ENCODE assay signal across 28 cellular contexts in the genomic region with DNA sequence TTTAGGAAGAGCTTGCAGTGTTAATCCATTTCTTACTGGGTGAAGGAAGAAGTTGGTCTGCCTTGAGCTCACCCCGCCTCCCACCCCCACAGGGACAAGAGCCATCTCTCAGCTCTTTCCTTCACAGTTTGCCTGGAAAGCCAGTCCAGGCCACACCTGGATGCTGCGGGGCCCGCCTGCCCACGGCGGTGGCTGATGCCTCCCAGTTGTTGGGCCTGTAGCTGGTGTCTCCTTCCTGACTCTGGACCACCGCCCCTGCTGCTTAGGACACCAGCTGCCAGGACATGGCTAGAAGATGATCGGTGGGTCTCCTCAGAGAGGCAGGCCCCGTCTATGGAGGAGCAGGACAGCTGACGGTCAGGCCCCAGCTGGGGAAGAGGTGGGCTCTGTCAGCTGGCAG.
"Had no signal": no experiment of that assay in that cellular context is flagged by ENCODE, and none has a peak within 500 bp of the region (broad histone marks: within the 10 kb centered on the region; RNA-seq: fewer than 3 reads in every experiment).

No MANE protein-coding gene starts in this region.

- FAIRE-seq: urothelium cell line had no signal

- H3K4me1 Mint-ChIP-seq: stimulated activated effector memory CD8-positive, alpha-beta T cell treated with anti-CD3 and anti-CD28 coated beads, Interleukin-12 subunit alpha, Interleukin-12 subunit beta, amount 100 ng/mL, for 72 hours; stimulated activated memory B cell treated with anti-CD40 and anti-IgM and Interleukin-4, amounts not matched to agents 10 μg/mL and 1 μg/mL and 100 μg/mL, for 72 hours; stimulated activated naive B cell treated with anti-CD40 and anti-IgM and Interleukin-4, amounts not matched to agents 10 μg/mL and 1 μg/mL and 100 μg/mL, for 72 hours; stimulated activated naive CD8-positive, alpha-beta T cell treated with anti-CD3 and anti-CD28 coated beads, Interleukin-15, amount 100 ng/mL, for 72 hours had no signal

- H3K9me3 ChIP-seq: stomach, suprapubic skin, testis, thoracic aorta, thyroid gland, tibial artery, tibial nerve, transverse colon, upper lobe of left lung, uterus, vagina had no signal

- H3K36me3 ChIP-seq: uterus had no signal

- H3K27ac Mint-ChIP-seq: stimulated activated memory B cell treated with anti-CD40 and anti-IgM and Interleukin-4, amounts not matched to agents 10 μg/mL and 1 μg/mL and 100 μg/mL, for 72 hours; stimulated activated naive CD8-positive, alpha-beta T cell treated with anti-CD3 and anti-CD28 coated beads, Interleukin-15, Interleukin-2, amounts not matched to agents 100 ng/mL and 50 ng/mL, for 24 hours; type B pancreatic cell had no signal

- ATAC-seq: stimulated activated effector memory CD8-positive, alpha-beta T cell treated with anti-CD3 and anti-CD28 coated beads, Interleukin-12 subunit alpha, Interleukin-12 subunit beta, amount 100 ng/mL, for 72 hours; stimulated activated memory B cell treated with anti-CD40 and anti-IgM and Interleukin-4, amounts not matched to agents 10 μg/mL and 1 μg/mL and 100 μg/mL, for 72 hours; stimulated activated naive B cell treated with anti-CD40 and anti-IgM and Interleukin-4, amounts not matched to agents 10 μg/mL and 1 μg/mL and 100 μg/mL, for 72 hours; stimulated activated naive CD8-positive, alpha-beta T cell treated with anti-CD3 and anti-CD28 coated beads, Interleukin-15, amount 100 ng/mL, for 72 hours; stimulated activated naive CD8-positive, alpha-beta T cell treated with anti-CD3 and anti-CD28 coated beads, Interleukin-15, Interleukin-2, amounts not matched to agents 100 U/mL and 50 U/mL, for 24 hours had no signal

- H3K27me3 ChIP-seq: stomach, suprapubic skin, testis, thyroid gland, tibial artery, tibial nerve, transverse colon, upper lobe of left lung, uterus, vagina had no signal

- H3K27ac ChIP-seq: stomach, suprapubic skin, testis, thoracic aorta, thyroid gland, tibial artery, tibial nerve, transverse colon, upper lobe of left lung, uterus, vagina had no signal

- H3K27me3 Mint-ChIP-seq: stimulated activated memory B cell treated with anti-CD40 and anti-IgM and Interleukin-4, amounts not matched to agents 10 μg/mL and 1 μg/mL and 100 μg/mL, for 72 hours; stimulated activated naive B cell treated with anti-CD40 and anti-IgM and Interleukin-4, amounts not matched to agents 10 μg/mL and 1 μg/mL and 100 μg/mL, for 72 hours; stimulated activated naive CD8-positive, alpha-beta T cell treated with anti-CD3 and anti-CD28 coated beads, Interleukin-15, amount 100 ng/mL, for 72 hours; stimulated activated naive CD8-positive, alpha-beta T cell treated with anti-CD3 and anti-CD28 coated beads, Interleukin-15, Interleukin-2, amounts not matched to agents 100 ng/mL and 50 ng/mL, for 24 hours; type B pancreatic cell had no signal

- H3K4me3 Mint-ChIP-seq: stimulated activated effector memory CD8-positive, alpha-beta T cell treated with anti-CD3 and anti-CD28 coated beads, Interleukin-12 subunit alpha, Interleukin-12 subunit beta, amount 100 ng/mL, for 72 hours; stimulated activated memory B cell treated with anti-CD40 and anti-IgM and Interleukin-4, amounts not matched to agents 10 μg/mL and 1 μg/mL and 100 μg/mL, for 72 hours; stimulated activated naive B cell treated with anti-CD40 and anti-IgM and Interleukin-4, amounts not matched to agents 10 μg/mL and 1 μg/mL and 100 μg/mL, for 72 hours; stimulated activated naive CD8-positive, alpha-beta T cell treated with anti-CD3 and anti-CD28 coated beads, Interleukin-15, amount 100 ng/mL, for 72 hours; stimulated activated naive CD8-positive, alpha-beta T cell treated with anti-CD3 and anti-CD28 coated beads, Interleukin-15, Interleukin-2, amounts not matched to agents 100 ng/mL and 50 ng/mL, for 24 hours; type B pancreatic cell had no signal

- H3K9me3 Mint-ChIP-seq: stimulated activated effector memory CD8-positive, alpha-beta T cell treated with anti-CD3 and anti-CD28 coated beads, Interleukin-12 subunit alpha, Interleukin-12 subunit beta, amount 100 ng/mL, for 72 hours; stimulated activated memory B cell treated with anti-CD40 and anti-IgM and Interleukin-4, amounts not matched to agents 10 μg/mL and 1 μg/mL and 100 μg/mL, for 72 hours; stimulated activated naive B cell treated with anti-CD40 and anti-IgM and Interleukin-4, amounts not matched to agents 10 μg/mL and 1 μg/mL and 100 μg/mL, for 72 hours; stimulated activated naive CD8-positive, alpha-beta T cell treated with anti-CD3 and anti-CD28 coated beads, Interleukin-15, amount 100 ng/mL, for 72 hours; stimulated activated naive CD8-positive, alpha-beta T cell treated with anti-CD3 and anti-CD28 coated beads, Interleukin-15, Interleukin-2, amounts not matched to agents 100 ng/mL and 50 ng/mL, for 24 hours; type B pancreatic cell had no signal

- H3K4me1 ChIP-seq: suprapubic skin, thyroid gland, tibial nerve, transverse colon, upper lobe of left lung had no signal

- DNase-seq: stimulated activated CD4-positive, alpha-beta T cell treated with anti-CD3 and anti-CD28 coated beads, Interleukin-2, amount 100 ng/mL, for 24 hours; stimulated activated CD4-positive, alpha-beta T cell treated with anti-CD3 and anti-CD28 coated beads, Interleukin-2, amount 100 ng/mL, for 48 hours; stimulated activated CD4-positive, alpha-beta T cell treated with anti-CD3 and anti-CD28 coated beads, Interleukin-4, amount 100 ng/mL, for 1 hour; stimulated activated CD4-positive, alpha-beta T cell treated with anti-CD3 and anti-CD28 coated beads, Interleukin-4, amount 100 ng/mL, for 24 hours; stimulated activated CD4-positive, alpha-beta T cell treated with anti-CD3 and anti-CD28 coated beads, Interleukin-4, amount 100 ng/mL, for 4 hours; stimulated activated CD8-positive, alpha-beta memory T cell treated with anti-CD3 and anti-CD28 coated beads, Interleukin-4, amount 100 ng/mL, for 48 hours; stimulated activated naive B cell treated with anti-CD40 and anti-IgM and Interleukin-4, amounts not matched to agents 10 μg/mL and 1 μg/mL and 100 μg/mL, for 72 hours; stimulated activated naive CD4-positive, alpha-beta T cell; stimulated activated naive CD4-positive, alpha-beta T cell treated with Interleukin-2 at 50 U/mL for 16 hours; stimulated activated naive CD8-positive, alpha-beta T cell treated with anti-CD3 and anti-CD28 coated beads, Interleukin-15, amount 100 ng/mL, for 72 hours; stimulated activated naive CD8-positive, alpha-beta T cell treated with anti-CD3 and anti-CD28 coated beads, Interleukin-15, Interleukin-2, amounts not matched to agents 100 U/mL and 50 U/mL, for 24 hours; stomach; substantia nigra; testis; thyroid gland; tibial artery; transverse colon; uterus had no signal

- H3K4me3 ChIP-seq: stomach, suprapubic skin, testis, thoracic aorta, thyroid gland, tibial artery, tibial nerve, transverse colon, upper lobe of left lung, uterus, vagina had no signal
